ENCODE assay signal across 26 cellular contexts in the genomic region with DNA sequence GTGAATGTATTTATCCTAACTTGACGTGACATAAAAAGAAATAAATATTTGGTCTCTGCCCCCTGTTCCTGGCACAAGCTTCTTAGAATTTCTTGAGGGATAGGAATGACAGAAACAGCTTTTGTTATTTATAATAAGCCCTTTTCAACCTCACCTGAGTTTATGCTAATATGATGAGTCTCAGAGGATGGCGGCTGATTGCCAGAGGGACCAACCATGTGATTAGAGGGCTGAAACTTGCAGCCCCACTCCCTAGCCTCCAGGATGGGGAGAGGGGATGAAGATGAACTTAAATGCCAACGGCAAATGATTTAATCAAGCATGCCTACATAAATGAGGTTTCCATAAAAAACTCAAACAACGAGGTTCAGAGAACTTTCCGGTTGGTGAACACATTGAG. TPM values are rescaled to one million over a fixed set of nuclear protein-coding genes. Genes with fewer than 3 reads are reported as not detected.
DNase-seq lines count a peak whose midpoint lies in the region; ATAC-seq, FAIRE-seq and TF ChIP-seq lines count a peak whose summit lies in the region.
"Had no signal": no experiment of that assay in that cellular context is flagged by ENCODE, and none has a peak within 500 bp of the region (broad histone marks: within the 10 kb centered on the region; RNA-seq: fewer than 3 reads in every experiment).

No MANE protein-coding gene starts in this region.

- intact Hi-C loops in ascending aorta (cut with DNase I), result no loop called here

- H3K4me1 ChIP-seq in ascending aorta (peaks cover 0 to 2% of the 10 kb centered on the region in 2 donors), gastroesophageal sphincter (peaks cover 0 to 14% (median 3%) of the 10 kb centered on the region in 3 donors), skeletal muscle satellite cell (ENCODE audit: control insufficient read depth, insufficient read depth, low read length) (peaks cover 15% of the 10 kb centered on the region), small intestine (ENCODE audit: control insufficient read depth in 2 of 2, insufficient read depth in 1 of 2, low read depth in 1 of 2, low read length in 1 of 2) (peaks cover 0 to 4% of the 10 kb centered on the region in 2 donors)
- H3K4me1 ChIP-seq: breast epithelium, psoas muscle, upper lobe of right lung had no signal

- ATAC-seq in gastroesophageal sphincter, result no peak
- no peak for ATAC-seq in T-cell (replicated peaks in 1 of 4)
- ATAC-seq: activated CD4-positive, alpha-beta T cell treated with anti-CD3 and anti-CD28 coated beads for 36 hours; activated CD8-positive, alpha-beta T cell treated with anti-CD3 and anti-CD28 coated beads, Interleukin-2, amount 10 ng/mL, durations not matched to agents 7 days and 5 days; activated T-helper 17 cell treated with anti-CD3 and anti-CD28 coated beads, Interleukin-2, amount 50 U/mL, for 72 hours; K562; stimulated activated memory B cell treated with anti-CD40 and anti-IgM and Interleukin-4, amounts not matched to agents 10 μg/mL and 1 μg/mL and 100 μg/mL, for 72 hours had no signal

- H3K27ac ChIP-seq in ascending aorta (peak overlapping the region; percentile 68 to 80), gastroesophageal sphincter (peak overlapping the region in 3 of 4 donors; percentile 5 to 61 (median 36)), small intestine (ENCODE audit: low read depth in 1 of 2, low read length in 1 of 2) (no peak overlapping the region)
- H3K27ac ChIP-seq: breast epithelium, psoas muscle, upper lobe of right lung had no signal

- WGBS in gastroesophageal sphincter (ENCODE audit: low coverage in 1 of 2), 2 donors, result 65 to 94% methylated on average over 3 to 5 of the region's 5 CpGs
- WGBS in small intestine, 3 donors, result 63 to 81% (median 67%) methylated on average over 5 of the region's 5 CpGs

- H3K27me3 Mint-ChIP-seq in T-cell, result no peaks in the 10 kb centered on the region
- H3K27me3 Mint-ChIP-seq: activated CD4-positive, alpha-beta T cell treated with anti-CD3 and anti-CD28 coated beads for 36 hours; activated T-helper 17 cell treated with anti-CD3 and anti-CD28 coated beads, Interleukin-2, amount 50 U/mL, for 72 hours; naive B cell; stimulated activated memory B cell treated with anti-CD40 and anti-IgM and Interleukin-4, amounts not matched to agents 10 μg/mL and 1 μg/mL and 100 μg/mL, for 72 hours had no signal

- peak overlapping the region; percentile 6 for H3K4me2 ChIP-seq in skeletal muscle satellite cell (ENCODE audit: low read length)

- H3K4me1 Mint-ChIP-seq in T-cell, result peaks cover 7 to 11% (median 8%) of the 10 kb centered on the region in 3 donors
- H3K4me1 Mint-ChIP-seq: activated T-helper 17 cell treated with anti-CD3 and anti-CD28 coated beads, Interleukin-2, amount 50 U/mL, for 72 hours had no signal

- H3K4me3 Mint-ChIP-seq in T-cell, result no peak overlapping the region
- H3K4me3 Mint-ChIP-seq: activated CD4-positive, alpha-beta T cell treated with anti-CD3 and anti-CD28 coated beads for 36 hours; activated CD8-positive, alpha-beta T cell treated with anti-CD3 and anti-CD28 coated beads, Interleukin-2, amount 10 ng/mL, durations not matched to agents 7 days and 5 days; activated T-helper 17 cell treated with anti-CD3 and anti-CD28 coated beads, Interleukin-2, amount 50 U/mL, for 72 hours; naive B cell; stimulated activated memory B cell treated with anti-CD40 and anti-IgM and Interleukin-4, amounts not matched to agents 10 μg/mL and 1 μg/mL and 100 μg/mL, for 72 hours had no signal

- CTCF ChIA-PET in T-cell (lab: Charles Lee), result interaction anchor here (0.6 to 3.5 kb wide), 5 partner anchors 43 to 187 kb away, joined by 3 to 24 read pairs (median 3); partner anchors contain the start of genes DNAI7 (in 1 of the 2) and ETFRF1 (in 1 of the 2)

- H3K36me3 Mint-ChIP-seq in T-cell, result no peaks in the 10 kb centered on the region
- H3K36me3 Mint-ChIP-seq: naive B cell; stimulated activated memory B cell treated with anti-CD40 and anti-IgM and Interleukin-4, amounts not matched to agents 10 μg/mL and 1 μg/mL and 100 μg/mL, for 72 hours had no signal

- no peaks in the 10 kb centered on the region for H3K27me3 ChIP-seq in H7 (ENCODE audit: control insufficient read depth, insufficient read depth, low read length)
- no peaks in the 10 kb centered on the region for H3K27me3 ChIP-seq in ascending aorta
- H3K27me3 ChIP-seq in gastroesophageal sphincter, result no peaks in the 10 kb centered on the region
- no peaks in the 10 kb centered on the region for H3K27me3 ChIP-seq in skeletal muscle satellite cell (ENCODE audit: control insufficient read depth, insufficient read depth, low read length)
- H3K27me3 ChIP-seq in small intestine (ENCODE audit: control insufficient read depth in 2 of 2, insufficient read depth in 2 of 2, low read length in 2 of 2), result no peaks in the 10 kb centered on the region
- H3K27me3 ChIP-seq: breast epithelium, upper lobe of right lung had no signal

- POLR2A ChIA-PET in T-cell (lab: Charles Lee), result interaction anchor here in 1 of 2 donors (0.6 kb wide), 3 partner anchors 56 to 100 kb away, joined by 3 read pairs; partner anchors contain the start of gene KRAS

- no peak overlapping the region for H3K27ac Mint-ChIP-seq in T-cell
- H3K27ac Mint-ChIP-seq: activated CD4-positive, alpha-beta T cell treated with anti-CD3 and anti-CD28 coated beads for 36 hours; activated CD8-positive, alpha-beta T cell treated with anti-CD3 and anti-CD28 coated beads, Interleukin-2, amount 10 ng/mL, durations not matched to agents 7 days and 5 days; activated T-helper 17 cell treated with anti-CD3 and anti-CD28 coated beads, Interleukin-2, amount 50 U/mL, for 72 hours; stimulated activated memory B cell treated with anti-CD40 and anti-IgM and Interleukin-4, amounts not matched to agents 10 μg/mL and 1 μg/mL and 100 μg/mL, for 72 hours had no signal

- no peaks in the 10 kb centered on the region for H3K36me3 ChIP-seq in H7 (replicated peaks; ENCODE audit: control insufficient read depth, insufficient read depth, low read length)
- H3K36me3 ChIP-seq in ascending aorta, result no peaks in the 10 kb centered on the region
- no peaks in the 10 kb centered on the region for H3K36me3 ChIP-seq in gastroesophageal sphincter
- H3K36me3 ChIP-seq in skeletal muscle satellite cell (ENCODE audit: insufficient read depth, low read length), result no peaks in the 10 kb centered on the region
- no peaks in the 10 kb centered on the region for H3K36me3 ChIP-seq in small intestine (ENCODE audit: control insufficient read depth in 2 of 2, insufficient read depth in 2 of 2, low read length in 2 of 2)
- H3K36me3 ChIP-seq: breast epithelium, upper lobe of right lung had no signal

- no peak for TF ChIP-seq POLR2A in gastroesophageal sphincter (IDR thresholded peaks at IDR 0.05)

- H3K4me3 ChIP-seq in H7 (ENCODE audit: insufficient read depth, low read depth, low read length) (no peak overlapping the region), ascending aorta (no peak overlapping the region), gastroesophageal sphincter (no peak overlapping the region), skeletal muscle satellite cell (ENCODE audit: low read length) (no peak overlapping the region), small intestine (ENCODE audit: low read depth in 1 of 2, low read length in 2 of 2) (no peak overlapping the region)
- H3K4me3 ChIP-seq: breast epithelium, K562, psoas muscle, upper lobe of right lung had no signal

- H3K9ac ChIP-seq in skeletal muscle satellite cell (ENCODE audit: low read depth, low read length), result peak overlapping the region; percentile 52

- no peak for FAIRE-seq in small intestine (lab: Jason Lieb, UNC)
- FAIRE-seq: K562 had no signal

- TF ChIP-seq CTCF in ascending aorta (IDR thresholded peaks at IDR 0.05) (no peak), gastroesophageal sphincter (IDR thresholded peaks at IDR 0.05) (no peak)

- no peak for TF ChIP-seq EP300 in gastroesophageal sphincter (IDR thresholded peaks at IDR 0.05)

- no peaks in the 10 kb centered on the region for H3K9me3 Mint-ChIP-seq in T-cell
- H3K9me3 Mint-ChIP-seq: activated T-helper 17 cell treated with anti-CD3 and anti-CD28 coated beads, Interleukin-2, amount 50 U/mL, for 72 hours; naive B cell; stimulated activated memory B cell treated with anti-CD40 and anti-IgM and Interleukin-4, amounts not matched to agents 10 μg/mL and 1 μg/mL and 100 μg/mL, for 72 hours had no signal

- DNase-seq in H7, result peak; percentile 19
- DNase-seq in ascending aorta (ENCODE audit: low spot score in 2 of 2), result no peak
- DNase-seq in activated T-cell treated with anti-CD3 and anti-CD28 coated beads for 4 hours, result no peak
- DNase-seq in T-cell, result no peak
- no peak for DNase-seq in small intestine
- no peak for DNase-seq in midbrain (lab: John Stamatoyannopoulos, UW)
- DNase-seq: activated CD4-positive, alpha-beta T cell treated with anti-CD3 and anti-CD28 coated beads for 36 hours; activated CD8-positive, alpha-beta T cell treated with anti-CD3 and anti-CD28 coated beads, Interleukin-2, amount 10 ng/mL, durations not matched to agents 7 days and 5 days; activated naive CD4-positive, alpha-beta T cell treated with anti-CD3 and anti-CD28 coated beads, Interleukin-2, amount 50 U/mL, for 16 hours; C1 segment of cervical spinal cord; GDM1; naive B cell; NCI-H1092 treated with DMSO at 0.1 percent for 48 hours; NCI-H187; NCI-H446 treated with DMSO at 0.1 percent for 48 hours; Right ventricle myocardium superior; upper lobe of right lung had no signal

- H3K9me3 ChIP-seq in ascending aorta (no peaks in the 10 kb centered on the region), gastroesophageal sphincter (no peaks in the 10 kb centered on the region), skeletal muscle satellite cell (replicated peaks; ENCODE audit: low read length) (no peaks in the 10 kb centered on the region), small intestine (ENCODE audit: control insufficient read depth, low read depth) (no peaks in the 10 kb centered on the region)
- H3K9me3 ChIP-seq: breast epithelium, psoas muscle, upper lobe of right lung had no signal

RNA-seq across cellular contexts. Expression of gene DNAI7, which starts 42.9 kb away (rescaled TPM):
- 0.59 TPM in 1 of 2 replicates, not detected in the other for total RNA-seq in H7 (2014; rRNA removed; shearing (Covaris generic))
- total RNA-seq in ascending aorta (not detected), gastroesophageal sphincter (1 to 10 TPM in 1 of 4 donors, under 1 TPM in 3; 0.22 to 2.3 (median 0.76) TPM), T-cell (under 1 TPM in 3 of 5 donors, not detected in 2; 0.16 to 0.90 (median 0.30) TPM)
- under 0.01 TPM in 1 of 2 replicates, not detected in the other for total RNA-seq in skeletal muscle satellite cell (2012; rRNA removed)
- under 1 TPM in 1 of 3 donors, not detected in 2; 0.04 TPM for polyA plus RNA-seq in small intestine
- total RNA-seq: activated CD4-positive, alpha-beta T cell treated with anti-CD3 and anti-CD28 coated beads for 36 hours; epithelial cell of proximal tubule; kidney epithelial cell had no signal

RNA-seq across cellular contexts. Expression of gene ETFRF1, which starts 43.0 kb away (rescaled TPM):
- total RNA-seq in H7 (2014; rRNA removed; shearing (Covaris generic)), result 9.4 and 10.9 TPM in 2 replicates
- total RNA-seq in ascending aorta (0.85 TPM), gastroesophageal sphincter (10 to 100 TPM; 45.8 to 73.8 (median 47.1) TPM), T-cell (10 to 100 TPM; 20.0 to 34.4 (median 22.1) TPM)
- 25.6 and 26.1 TPM in 2 replicates for total RNA-seq in skeletal muscle satellite cell (2012; rRNA removed)
- 10 to 100 TPM; 21.8 to 41.6 (median 32.2) TPM for polyA plus RNA-seq in small intestine

Comparison
In these comparisons a context has a peak if more than half of its experiments do, and no peak if none do; other contexts are left out.
1. H3K27ac ChIP-seq: peak in ascending aorta (2 of 2) and gastroesophageal sphincter (3 of 4); none in small intestine (0 of 2).